ENCODE assay signal across 7 cellular contexts in the genomic region with DNA sequence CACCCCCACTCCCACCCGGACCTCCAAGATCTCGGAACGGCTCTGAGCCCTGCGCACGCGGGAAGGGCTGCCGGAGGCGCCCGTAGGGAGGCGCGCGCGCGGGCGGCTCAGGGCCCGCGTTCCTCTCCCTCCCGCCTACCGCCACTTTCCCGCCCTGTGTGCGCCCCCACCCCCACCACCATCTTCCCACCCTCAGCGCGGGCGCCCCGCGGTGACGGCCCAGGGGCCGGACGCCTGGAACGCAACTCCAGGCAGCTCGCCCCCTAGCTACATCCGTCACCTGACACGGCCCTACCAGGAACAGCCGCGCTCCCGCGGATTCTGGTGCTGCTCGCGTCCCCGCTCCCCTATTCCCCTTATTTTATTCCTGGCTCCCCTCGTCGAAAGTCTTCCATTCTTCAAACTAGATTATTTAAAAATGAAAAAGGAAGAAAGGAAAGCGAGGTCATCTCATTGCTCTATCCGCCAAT. TPM values are rescaled to one million over a fixed set of nuclear protein-coding genes. Genes with fewer than 3 reads are reported as not detected.
DNase-seq lines count a peak whose midpoint lies in the region; ATAC-seq and TF ChIP-seq lines count a peak whose summit lies in the region.

Gene CDKN2B-AS1, plus strand, starts transcription at position 266 of the 470 bp plus-strand sequence.

- H2AFZ ChIP-seq in Karpas-422 (ENCODE audit: low read length) = peak within 1 kb of the TSS; percentile 47; the same call in 1 of the 2 replicates

- peaks cover 28% of the 10 kb centered on the region for H3K4me1 Mint-ChIP-seq in chondrocyte (ENCODE audit: low read depth)
- H3K4me1 Mint-ChIP-seq in stimulated activated naive B cell treated with anti-CD40 and anti-IgM and Interleukin-4, amounts not matched to agents 10 μg/mL and 1 μg/mL and 100 μg/mL, for 72 hours = peaks cover 21 to 40% of the 10 kb centered on the region in 2 donors

- H4K20me1 ChIP-seq in Karpas-422 (ENCODE audit: insufficient read depth, low read depth, low read length) = no peaks in the 10 kb centered on the region

- DNase-seq in GM13977 (ENCODE audit: low spot score) (peak; percentile 73), HAP-1 (ENCODE audit: low spot score in 2 of 2) (peak; percentile 86 to 92), Karpas-422 (peak; percentile 95), SK-N-MC (ENCODE audit: low read depth, low spot score) (no peak), chondrocyte (ENCODE audit: low spot score) (no peak), left colon (peak; percentile 59 to 65)
- DNase-seq in stimulated activated naive B cell treated with anti-CD40 and anti-IgM and Interleukin-4, amounts not matched to agents 10 μg/mL and 1 μg/mL and 100 μg/mL, for 72 hours = peak; percentile 51

- H3K27me3 ChIP-seq in HAP-1 (ENCODE audit: low read depth) (no peaks in the 10 kb centered on the region), Karpas-422 (ENCODE audit: low read length) (no peaks in the 10 kb centered on the region)

- ATAC-seq in left colon = peak; percentile 53
- ATAC-seq in stimulated activated naive B cell treated with anti-CD40 and anti-IgM and Interleukin-4, amounts not matched to agents 10 μg/mL and 1 μg/mL and 100 μg/mL, for 72 hours (replicated peaks) = peak; percentile 62 to 63

- peak within 1 kb of the TSS; percentile 83 for H3K4me2 ChIP-seq in Karpas-422 (ENCODE audit: low read depth, low read length, poor library complexity, severe bottlenecking)

- H3K4me3 ChIP-seq in HAP-1 (peak within 1 kb of the TSS; percentile 82), Karpas-422 (ENCODE audit: low read length) (peak within 1 kb of the TSS; percentile 97), SK-N-MC (peak within 1 kb of the TSS; percentile 95)

- no peaks in the 10 kb centered on the region for H3K36me3 ChIP-seq in HAP-1 (replicated peaks)
- peaks cover 19% of the 10 kb centered on the region; the same call in 1 of the 2 replicates for H3K36me3 ChIP-seq in Karpas-422 (ENCODE audit: insufficient read depth, low read length)
- H3K36me3 ChIP-seq in SK-N-MC (ENCODE audit: insufficient read depth, low read length) = peaks cover 12% of the 10 kb centered on the region

- no peaks in the 10 kb centered on the region for H3K9me3 Mint-ChIP-seq in chondrocyte (ENCODE audit: low read depth)
- peaks cover 0 to under 1% of the 10 kb centered on the region in 2 donors for H3K9me3 Mint-ChIP-seq in stimulated activated naive B cell treated with anti-CD40 and anti-IgM and Interleukin-4, amounts not matched to agents 10 μg/mL and 1 μg/mL and 100 μg/mL, for 72 hours

- TF ChIP-seq CTCF in GM13977 (IDR thresholded peaks at IDR 0.05; ENCODE audit: extremely low read depth, insufficient read depth, missing control alignments) = peak; percentile 32
- TF ChIP-seq CTCF in chondrocyte (IDR thresholded peaks at IDR 0.05) = peak; percentile 43

- peak within 1 kb of the TSS; percentile 95 for H3K27ac ChIP-seq in Karpas-422 (ENCODE audit: low read length)
- H3K27ac ChIP-seq in SK-N-MC = peak within 1 kb of the TSS; percentile 97

- H3K9me2 ChIP-seq in Karpas-422 (replicated peaks; ENCODE audit: insufficient read depth, low read length) = no peaks in the 10 kb centered on the region

- H3K9ac ChIP-seq in Karpas-422 (ENCODE audit: low read length) = peak within 1 kb of the TSS; percentile 96
- peak within 1 kb of the TSS; percentile 90 for H3K9ac ChIP-seq in SK-N-MC (ENCODE audit: insufficient read length)

- H3K36me3 Mint-ChIP-seq in chondrocyte (ENCODE audit: low read depth) = peaks cover 6% of the 10 kb centered on the region
- peaks cover 9 to 13% of the 10 kb centered on the region in 2 donors for H3K36me3 Mint-ChIP-seq in stimulated activated naive B cell treated with anti-CD40 and anti-IgM and Interleukin-4, amounts not matched to agents 10 μg/mL and 1 μg/mL and 100 μg/mL, for 72 hours

- intact Hi-C loops in left colon (cut with DNase I, micrococcal nuclease) = no loop called here

- peaks cover 10% of the 10 kb centered on the region for H3K27me3 Mint-ChIP-seq in chondrocyte (ENCODE audit: low read depth)
- H3K27me3 Mint-ChIP-seq in stimulated activated naive B cell treated with anti-CD40 and anti-IgM and Interleukin-4, amounts not matched to agents 10 μg/mL and 1 μg/mL and 100 μg/mL, for 72 hours = peaks cover 10 to 14% of the 10 kb centered on the region in 2 donors

- H3K4me1 ChIP-seq in HAP-1 (peaks cover 22% of the 10 kb centered on the region), Karpas-422 (ENCODE audit: low read length) (peaks cover 50% of the 10 kb centered on the region)

- H3K79me2 ChIP-seq in Karpas-422 (ENCODE audit: low read length) = peaks cover 86% of the 10 kb centered on the region

- peak within 1 kb of the TSS; percentile 98 for H3K27ac Mint-ChIP-seq in chondrocyte (ENCODE audit: unreplicated experiment)
- peak within 1 kb of the TSS; percentile 98 for H3K27ac Mint-ChIP-seq in stimulated activated naive B cell treated with anti-CD40 and anti-IgM and Interleukin-4, amounts not matched to agents 10 μg/mL and 1 μg/mL and 100 μg/mL, for 72 hours

- peak within 1 kb of the TSS; percentile 97 for H3K4me3 Mint-ChIP-seq in chondrocyte (ENCODE audit: unreplicated experiment)
- H3K4me3 Mint-ChIP-seq in stimulated activated naive B cell treated with anti-CD40 and anti-IgM and Interleukin-4, amounts not matched to agents 10 μg/mL and 1 μg/mL and 100 μg/mL, for 72 hours = peak within 1 kb of the TSS; percentile 93 to 97

- no peaks in the 10 kb centered on the region for H3K9me3 ChIP-seq in HAP-1
- no peaks in the 10 kb centered on the region for H3K9me3 ChIP-seq in Karpas-422 (ENCODE audit: low read length)
- no peaks in the 10 kb centered on the region for H3K9me3 ChIP-seq in SK-N-MC (ENCODE audit: low read depth, low read length)

- in situ Hi-C loops in GM13977 (cut with MboI; ENCODE audit: low pct_unique_long_range_greater_than_20kb, low sequenced_read_pairs, unreplicated experiment) = no loop called here
- in situ Hi-C loops in HAP-1 (cut with MboI; ENCODE audit: low sequenced_read_pairs) = loop anchor here (10.0 to 25.0 kb wide), 2 partner anchors 180 to 443 kb away; partner anchors contain the start of gene DMRTA1

RNA-seq across cellular contexts. Expression of gene CDKN2B-AS1, which starts in this region (rescaled TPM):
- 14.5 and 35.3 TPM in 2 replicates for total RNA-seq in Karpas-422 (2014; rRNA removed; shearing (Covaris generic); ENCODE audit: low replicate concordance)
- total RNA-seq in chondrocyte = 3.2 to 7.5 TPM (median 3.5 TPM) in 3 replicates
- total RNA-seq in left colon = 100 to 1,000 TPM; 108 to 124 TPM

Comparison
In these comparisons a context has a peak if more than half of its experiments do, and no peak if none do; other contexts are left out.
1. DNase-seq: peak in GM13977 (single experiment), HAP-1 (2 of 2), Karpas-422 (single experiment), left colon (2 of 2) and stimulated activated naive B cell treated with anti-CD40 and anti-IgM and Interleukin-4, amounts not matched to agents 10 μg/mL and 1 μg/mL and 100 μg/mL, for 72 hours (single experiment); none in SK-N-MC (single experiment) and chondrocyte (single experiment).
2. Peak in every context shown above with its lines, with median percentiles within 50 percentile points of each other: H3K4me3 ChIP-seq.